In genomic region chr1:218058730-218059129, GRCh38 we compare ENCODE assay signal across 8 cellular contexts.
"Had no signal": no experiment of that assay in that cellular context is flagged by ENCODE, and none has a peak within 500 bp of the region (broad histone marks: within the 10 kb centered on the region; RNA-seq: fewer than 3 reads in every experiment).

No MANE protein-coding gene starts in this region.

- H3K27ac ChIP-seq: HL-60 had no signal

- H3K4me3 ChIP-seq: K562 had no signal

- H3K36me3 Mint-ChIP-seq: IgD-negative memory B cell had no signal

- H3K4me3 Mint-ChIP-seq: IgD-negative memory B cell had no signal

- FAIRE-seq: HepG2, HTR-8/SVneo, K562 had no signal

- H3K27ac Mint-ChIP-seq: IgD-negative memory B cell had no signal

- DNase-seq: IMR-90, KBM-7, KG1 had no signal

- ATAC-seq: HepG2, K562 had no signal

- H3K4me1 Mint-ChIP-seq: IgD-negative memory B cell had no signal

- H3K27me3 Mint-ChIP-seq: IgD-negative memory B cell had no signal

- H3K9me3 Mint-ChIP-seq: IgD-negative memory B cell had no signal
